In genomic region chr17:67132366-67132765, GRCh38 we compare ENCODE assay signal across 27 cellular contexts.
DNase-seq lines count a peak whose midpoint lies in the region; ATAC-seq and TF ChIP-seq lines count a peak whose summit lies in the region.
"Had no signal": no experiment of that assay in that cellular context is flagged by ENCODE, and none has a peak within 500 bp of the region (broad histone marks: within the 10 kb centered on the region; RNA-seq: fewer than 3 reads in every experiment).

No MANE protein-coding gene starts in this region.

- ATAC-seq in body of pancreas = peak; percentile 4
- no peak for ATAC-seq in HG03025 (IDR thresholded peaks at IDR 0.05; ENCODE audit: low FRiP score, unreplicated experiment)
- ATAC-seq in sciatic nerve = no peak
- ATAC-seq: esophagus mucosa, gastroesophageal sphincter, natural killer cell, WTC11 had no signal

- H3K27me3 ChIP-seq in body of pancreas = no peaks in the 10 kb centered on the region
- H3K27me3 ChIP-seq: gastroesophageal sphincter, MG63, stomach had no signal

- peaks cover 13% of the 10 kb centered on the region; the same call in 1 of the 2 replicates for H3K4me1 ChIP-seq in HEK293 (ENCODE audit: control insufficient read depth, insufficient read depth, low read length)
- peaks cover 10% of the 10 kb centered on the region for H3K4me1 ChIP-seq in body of pancreas
- H3K4me1 ChIP-seq: gastroesophageal sphincter, stomach had no signal

- no peak overlapping the region for H3K4me3 ChIP-seq in HEK293 (ENCODE audit: low read depth, low read length)
- no peak overlapping the region for H3K4me3 ChIP-seq in body of pancreas
- H3K4me3 ChIP-seq: gastroesophageal sphincter, MG63, PC-9, skin epidermis, stomach had no signal

- H3K9me3 ChIP-seq in HEK293 (ENCODE audit: control insufficient read depth, insufficient read depth, low read depth, low read length) (no peaks in the 10 kb centered on the region), body of pancreas (no peaks in the 10 kb centered on the region)
- H3K9me3 ChIP-seq: gastroesophageal sphincter, MG63, stomach had no signal

- intact Hi-C loops in body of pancreas (cut with DNase I) (no loop called here), sciatic nerve (cut with DNase I) (no loop called here)

- H3K36me3 ChIP-seq in HEK293 (ENCODE audit: control insufficient read depth in 2 of 2, insufficient read depth in 1 of 2, low read length in 2 of 2) (peaks cover 29 to 38% of the 10 kb centered on the region in 2 experiments), body of pancreas (replicated peaks in 1 of 2; ENCODE audit: insufficient read depth in 1 of 2, low read depth in 2 of 2) (peaks cover 0 to 5% of the 10 kb centered on the region in 2 donors)

- H3K27ac ChIP-seq in HEK293 (ENCODE audit: extremely low read depth, low read depth, low read length) (no peak overlapping the region), body of pancreas (no peak overlapping the region)
- H3K27ac ChIP-seq: gastroesophageal sphincter, PC-9, skin epidermis, stomach had no signal

- POLR2A ChIA-PET in HEK293 (lab: Yijun Ruan, JAX) = no interaction called here

- no peak for TF ChIP-seq CTCF in HEK293 (tag by site-specific recombination; IDR thresholded peaks at IDR 0.05)
- no peak for TF ChIP-seq CTCF in body of pancreas (IDR thresholded peaks at IDR 0.05)

- TF ChIP-seq POLR2A in body of pancreas (IDR thresholded peaks at IDR 0.05) = no peak

- CTCF ChIA-PET in HEK293 (lab: Yijun Ruan, JAX) = interaction anchor here (0.6 kb wide), 1 partner anchor 41 kb away, joined by 5 read pairs; no protein-coding TSS in a partner anchor

- 21 to 32% methylated on average over 1 of the region's 1 CpG for WGBS in body of pancreas, 2 donors

- DNase-seq in NCI-H1105 (lab: John Stamatoyannopoulos, UW) (peak; percentile 41), NCI-H226 (peak; percentile 56), body of pancreas (no peak), sciatic nerve (ENCODE audit: low spot score) (no peak), iPS-NIHi11 (ENCODE audit: low spot score) (no peak), hippocampal formation (lab: John Stamatoyannopoulos, UW) (no peak)
- DNase-seq: activated CD4-positive, alpha-beta memory T cell treated with anti-CD3 and anti-CD28 coated beads, Interleukin-2, amount 10 ng/mL, durations not matched to agents 7 days and 5 days; activated naive CD4-positive, alpha-beta T cell treated with anti-CD3 and anti-CD28 coated beads for 36 hours; activated T-cell treated with anti-CD3 and anti-CD28 coated beads, Interleukin-2, amount 50 U/mL, for 1 hour; aorta; CD8-positive, alpha-beta memory T cell; cerebellar nuclear complex; effector CD4-positive, alpha-beta T cell; EL; mesendoderm; MG63; natural killer cell; NCI-H510A; PC-9; posterior cingulate gyrus; stomach had no signal

TF ChIP-seq in HEK293, 187 proteins besides CTCF, POLR2A, EP300 and RAD21:
- TF ChIP-seq ZNF169 (tag by site-specific recombination; IDR thresholded peaks at IDR 0.05) = no peak
- TF ChIP-seq SCRT1 (tag by site-specific recombination; IDR thresholded peaks at IDR 0.05; ENCODE audit: borderline replicate concordance) = peak; percentile 43; the same call in 1 of the 2 replicates
- TF ChIP-seq ZBTB1 (tag by site-specific recombination; IDR thresholded peaks at IDR 0.05) = no peak
- TF ChIP-seq HOXA7 (CRISPR knock-in tag; IDR thresholded peaks at IDR 0.05; ENCODE audit: borderline replicate concordance) = no peak
- TF ChIP-seq ZNF548 (tag by site-specific recombination; IDR thresholded peaks at IDR 0.05) = no peak
- TF ChIP-seq FEZF1 (tag by site-specific recombination; IDR thresholded peaks at IDR 0.05) = 0 out of 2 replicates have a peak, but pooled peaks have one; percentile 18
- TF ChIP-seq ZNF561 (tag by site-specific recombination; IDR thresholded peaks at IDR 0.05; ENCODE audit: borderline replicate concordance) = no peak
- no peak for TF ChIP-seq ZSCAN4 (tag by site-specific recombination; IDR thresholded peaks at IDR 0.05)
- no peak for TF ChIP-seq ZNF544 (tag by site-specific recombination; IDR thresholded peaks at IDR 0.05)
- no peak for TF ChIP-seq ZNF350 (tag by site-specific recombination; IDR thresholded peaks at IDR 0.05)
- no peak for TF ChIP-seq ZNF18 (tag by site-specific recombination; IDR thresholded peaks at IDR 0.05)
- no peak for TF ChIP-seq ZNF571 (tag by site-specific recombination; IDR thresholded peaks at IDR 0.05)
- no peak for TF ChIP-seq ZNF704 (tag by site-specific recombination; IDR thresholded peaks at IDR 0.05)
- no peak for TF ChIP-seq KLF17 (tag by site-specific recombination; IDR thresholded peaks at IDR 0.05)
- TF ChIP-seq SCRT2 (tag by site-specific recombination; IDR thresholded peaks at IDR 0.05) = peak; percentile 77
- 0 out of 2 replicates have a peak, but pooled peaks have one; percentile 23 for TF ChIP-seq ZNF843 (tag by site-specific recombination; IDR thresholded peaks at IDR 0.05)
- TF ChIP-seq ZNF335 (tag by site-specific recombination; conservative IDR thresholded peaks at IDR 0.05) = no peak
- no peak for TF ChIP-seq PRDM1 (tag by site-specific recombination; IDR thresholded peaks at IDR 0.05)

Comparison
In these comparisons a context has a peak if more than half of its experiments do, and no peak if none do; other contexts are left out.
1. DNase-seq: peak in NCI-H1105 (single experiment) and NCI-H226 (single experiment); none in body of pancreas (0 of 4), sciatic nerve (single experiment), iPS-NIHi11 (single experiment) and hippocampal formation (0 of 2).